Comparison of ENCODE assay signal across 27 cellular contexts in the genomic region with DNA sequence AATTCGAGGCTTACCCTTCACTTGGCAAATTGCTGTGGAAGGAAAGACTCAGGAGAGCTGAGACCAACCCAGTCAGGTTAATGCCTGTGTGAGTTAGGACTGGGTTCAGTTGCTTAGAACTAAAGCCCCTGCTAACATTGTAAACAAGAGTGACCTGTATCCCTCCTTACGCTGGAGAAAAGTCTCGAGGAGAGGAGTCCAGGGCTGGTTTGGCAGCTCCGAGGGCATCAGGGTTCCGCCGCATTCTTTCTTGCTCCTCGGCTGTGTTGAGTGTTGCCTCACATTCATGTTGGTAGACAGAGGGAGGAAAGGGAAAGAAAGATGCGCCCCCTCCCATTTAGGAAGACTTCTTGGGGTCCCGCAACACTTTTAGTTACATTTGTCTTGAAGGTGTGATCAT.
"Had no signal": no experiment of that assay in that cellular context is flagged by ENCODE, and none has a peak within 500 bp of the region (broad histone marks: within the 10 kb centered on the region; RNA-seq: fewer than 3 reads in every experiment).

No MANE protein-coding gene starts in this region.

- H3K27me3 ChIP-seq: esophagus muscularis mucosa, foreskin keratinocyte, gastroesophageal sphincter, heart left ventricle, left lung, pancreas, testis, tibial artery had no signal

- H3K4me3 ChIP-seq: esophagus muscularis mucosa, gastroesophageal sphincter, heart left ventricle, left lung, pancreas, smooth muscle cell, testis, tibial artery had no signal

- H3K9me3 Mint-ChIP-seq: endodermal cell; naive thymus-derived CD4-positive, alpha-beta T cell; stimulated activated naive CD8-positive, alpha-beta T cell treated with anti-CD3 and anti-CD28 coated beads, Interleukin-15, amount 100 ng/mL, for 72 hours; type B pancreatic cell had no signal

- H3K27ac ChIP-seq: esophagus muscularis mucosa, foreskin keratinocyte, gastroesophageal sphincter, left lung, pancreas, testis, tibial artery had no signal

- DNase-seq: cortex of kidney; effector CD8-positive, alpha-beta T cell; endodermal cell; foreskin keratinocyte; heart left ventricle; hippocampal formation; left cardiac atrium; left lung; mesenchymal stem cell; midbrain; naive thymus-derived CD4-positive, alpha-beta T cell; occipital lobe; pancreas; retina; stimulated activated CD4-positive, alpha-beta T cell treated with anti-CD3 and anti-CD28 coated beads, Interleukin-12 subunit alpha, Interleukin-12 subunit beta, amount 100 ng/mL, for 4 hours; stimulated activated CD4-positive, alpha-beta T cell treated with anti-CD3 and anti-CD28 coated beads, Interleukin-1b, Interleukin-23, amount 100 ng/mL, for 48 hours; stimulated activated CD4-positive, alpha-beta T cell treated with anti-CD3 and anti-CD28 coated beads, Interleukin-4, amount 100 ng/mL, for 1 hour; stimulated activated CD8-positive, alpha-beta memory T cell treated with anti-CD3 and anti-CD28 coated beads, Interleukin-4, amount 100 ng/mL, for 48 hours; stimulated activated naive CD4-positive, alpha-beta T cell; stimulated activated naive CD8-positive, alpha-beta T cell treated with anti-CD3 and anti-CD28 coated beads, Interleukin-15, amount 100 ng/mL, for 72 hours; testis; tibial artery had no signal

- H3K27ac Mint-ChIP-seq: endodermal cell; naive thymus-derived CD4-positive, alpha-beta T cell; stimulated activated naive CD8-positive, alpha-beta T cell treated with anti-CD3 and anti-CD28 coated beads, Interleukin-15, amount 100 ng/mL, for 72 hours; type B pancreatic cell had no signal

- H3K4me1 Mint-ChIP-seq: endodermal cell; naive thymus-derived CD4-positive, alpha-beta T cell; stimulated activated naive CD8-positive, alpha-beta T cell treated with anti-CD3 and anti-CD28 coated beads, Interleukin-15, amount 100 ng/mL, for 72 hours had no signal

- H3K27me3 Mint-ChIP-seq: naive thymus-derived CD4-positive, alpha-beta T cell; stimulated activated naive CD8-positive, alpha-beta T cell treated with anti-CD3 and anti-CD28 coated beads, Interleukin-15, amount 100 ng/mL, for 72 hours; type B pancreatic cell had no signal

- ATAC-seq: foreskin keratinocyte; gastroesophageal sphincter; left lung; naive thymus-derived CD4-positive, alpha-beta T cell; pancreas; sciatic nerve; stimulated activated naive CD8-positive, alpha-beta T cell treated with anti-CD3 and anti-CD28 coated beads, Interleukin-15, amount 100 ng/mL, for 72 hours had no signal

- H3K4me3 Mint-ChIP-seq: endodermal cell; naive thymus-derived CD4-positive, alpha-beta T cell; stimulated activated naive CD8-positive, alpha-beta T cell treated with anti-CD3 and anti-CD28 coated beads, Interleukin-15, amount 100 ng/mL, for 72 hours; type B pancreatic cell had no signal

- H3K4me1 ChIP-seq: foreskin keratinocyte, left lung, pancreas, testis, tibial artery had no signal

- H3K4me2 ChIP-seq: smooth muscle cell had no signal
